In genomic region chr19:38796154-38796553, GRCh38 we compare ENCODE assay signal across 42 cellular contexts. TPM values are rescaled to one million over a fixed set of nuclear protein-coding genes. Genes with fewer than 3 reads are reported as not detected.
"Had no signal": no experiment of that assay in that cellular context is flagged by ENCODE, and none has a peak within 500 bp of the region (broad histone marks: within the 10 kb centered on the region; RNA-seq: fewer than 3 reads in every experiment).

No MANE protein-coding gene starts in this region.

- H3K27me3 Mint-ChIP-seq: activated naive CD4-positive, alpha-beta T cell treated with anti-CD3 and anti-CD28 coated beads, Interleukin-2, amount 50 U/mL, for 24 hours; activated naive CD8-positive, alpha-beta T cell; activated naive CD8-positive, alpha-beta T cell treated with anti-CD3 and anti-CD28 coated beads for 36 hours; activated naive CD8-positive, alpha-beta T cell treated with anti-CD3 and anti-CD28 coated beads, Interleukin-2, amount 50 U/mL, for 24 hours; activated T-cell treated with anti-CD3 and anti-CD28 coated beads, Interleukin-2, amount 50 U/mL, for 24 hours; activated T-helper 17 cell treated with anti-CD3 and anti-CD28 coated beads, Interleukin-2, amount 50 U/mL, for 72 hours; central memory CD8-positive, alpha-beta T cell had no signal

- H3K27me3 ChIP-seq: adrenal gland, ascending aorta, body of pancreas, brain microvascular endothelial cell, breast epithelium, cardiac muscle cell had no signal

- H3K4me1 ChIP-seq: adrenal gland, body of pancreas, breast epithelium had no signal

- H3K4me3 Mint-ChIP-seq: activated naive CD4-positive, alpha-beta T cell treated with anti-CD3 and anti-CD28 coated beads for 36 hours; activated naive CD4-positive, alpha-beta T cell treated with anti-CD3 and anti-CD28 coated beads, Interleukin-2, amount 10 ng/mL, durations not matched to agents 7 days and 5 days; activated naive CD4-positive, alpha-beta T cell treated with anti-CD3 and anti-CD28 coated beads, Interleukin-2, amount 50 U/mL, for 24 hours; activated naive CD8-positive, alpha-beta T cell; activated naive CD8-positive, alpha-beta T cell treated with anti-CD3 and anti-CD28 coated beads for 36 hours; activated naive CD8-positive, alpha-beta T cell treated with anti-CD3 and anti-CD28 coated beads, Interleukin-2, amount 10 ng/mL, durations not matched to agents 7 days and 5 days; activated naive CD8-positive, alpha-beta T cell treated with anti-CD3 and anti-CD28 coated beads, Interleukin-2, amount 50 U/mL, for 24 hours; activated T-cell treated with anti-CD3 and anti-CD28 coated beads, Interleukin-2, amount 50 U/mL, for 24 hours; activated T-cell treated with anti-CD3 and anti-CD28 coated beads, Interleukin-2, amount 50 U/mL, for 4 hours; activated T-cell treated with anti-CD3 and anti-CD28 coated beads, Interleukin-2, amount 50 U/mL, for 72 hours; activated T-helper 1 cell treated with anti-CD3 and anti-CD28 coated beads, Interleukin-12 subunit alpha, Interleukin-12 subunit beta, Interleukin-2, Interleukin-4 antibody, amounts not matched to agents 30 ng/mL and 10 ng/mL and 1 ng/mL, durations not matched to agents 14 hours and 24 hours and 36 hours; activated T-helper 17 cell treated with anti-CD3 and anti-CD28 coated beads, Interleukin-2, amount 50 U/mL, for 72 hours; brain; central memory CD8-positive, alpha-beta T cell had no signal

- FAIRE-seq: astrocyte, bronchial epithelial cell, colon had no signal

- H3K27ac ChIP-seq: adrenal gland, ascending aorta, body of pancreas, brain microvascular endothelial cell, breast epithelium, cardiac muscle cell had no signal

- ATAC-seq: activated naive CD4-positive, alpha-beta T cell treated with anti-CD3 and anti-CD28 coated beads, Interleukin-2, amount 50 U/mL, for 72 hours; activated naive CD8-positive, alpha-beta T cell treated with anti-CD3 and anti-CD28 coated beads, Interleukin-2, amount 50 U/mL, for 24 hours; activated T-cell treated with anti-CD3 and anti-CD28 coated beads, Interleukin-2, amount 50 U/mL, for 4 hours; activated T-cell treated with anti-CD3 and anti-CD28 coated beads, Interleukin-2, amount 50 U/mL, for 72 hours; activated T-helper 17 cell treated with anti-CD3 and anti-CD28 coated beads, Interleukin-2, amount 50 U/mL, for 72 hours; body of pancreas had no signal

- H3K27ac Mint-ChIP-seq: activated naive CD4-positive, alpha-beta T cell treated with anti-CD3 and anti-CD28 coated beads for 36 hours; activated naive CD4-positive, alpha-beta T cell treated with anti-CD3 and anti-CD28 coated beads, Interleukin-2, amount 10 ng/mL, durations not matched to agents 7 days and 5 days; activated naive CD4-positive, alpha-beta T cell treated with anti-CD3 and anti-CD28 coated beads, Interleukin-2, amount 50 U/mL, for 24 hours; activated naive CD4-positive, alpha-beta T cell treated with anti-CD3 and anti-CD28 coated beads, Interleukin-2, amount 50 U/mL, for 72 hours; activated naive CD8-positive, alpha-beta T cell; activated naive CD8-positive, alpha-beta T cell treated with anti-CD3 and anti-CD28 coated beads for 36 hours; activated naive CD8-positive, alpha-beta T cell treated with anti-CD3 and anti-CD28 coated beads, Interleukin-2, amount 10 ng/mL, durations not matched to agents 7 days and 5 days; activated naive CD8-positive, alpha-beta T cell treated with anti-CD3 and anti-CD28 coated beads, Interleukin-2, amount 50 U/mL, for 24 hours; activated T-cell treated with anti-CD3 and anti-CD28 coated beads, Interleukin-2, amount 50 U/mL, for 24 hours; activated T-cell treated with anti-CD3 and anti-CD28 coated beads, Interleukin-2, amount 50 U/mL, for 72 hours; activated T-helper 1 cell treated with anti-CD3 and anti-CD28 coated beads, Interleukin-12 subunit alpha, Interleukin-12 subunit beta, Interleukin-2, Interleukin-4 antibody, amounts not matched to agents 30 ng/mL and 10 ng/mL and 1 ng/mL, durations not matched to agents 14 hours and 24 hours and 36 hours; activated T-helper 17 cell treated with anti-CD3 and anti-CD28 coated beads, Interleukin-2, amount 50 U/mL, for 72 hours; activated T-helper 2 cell treated with anti-CD3 and anti-CD28 coated beads, Interferon-gamma antibody, Interleukin-2, Interleukin-4, amounts not matched to agents 10 μg/mL and 5 μg/mL and 100 μg/mL, durations not matched to agents 14 hours and 24 hours and 36 hours; brain had no signal

- H3K36me3 ChIP-seq: adrenal gland, ascending aorta, brain microvascular endothelial cell, breast epithelium, cardiac muscle cell had no signal

- H3K4me3 ChIP-seq: adrenal gland, ascending aorta, body of pancreas, breast epithelium, cardiac muscle cell had no signal

- H3K9me3 Mint-ChIP-seq: activated naive CD4-positive, alpha-beta T cell treated with anti-CD3 and anti-CD28 coated beads for 36 hours; activated naive CD4-positive, alpha-beta T cell treated with anti-CD3 and anti-CD28 coated beads, Interleukin-2, amount 10 ng/mL, durations not matched to agents 7 days and 5 days; activated naive CD4-positive, alpha-beta T cell treated with anti-CD3 and anti-CD28 coated beads, Interleukin-2, amount 50 U/mL, for 24 hours; activated naive CD8-positive, alpha-beta T cell treated with anti-CD3 and anti-CD28 coated beads for 36 hours; activated naive CD8-positive, alpha-beta T cell treated with anti-CD3 and anti-CD28 coated beads, Interleukin-2, amount 10 ng/mL, durations not matched to agents 7 days and 5 days; activated naive CD8-positive, alpha-beta T cell treated with anti-CD3 and anti-CD28 coated beads, Interleukin-2, amount 50 U/mL, for 24 hours; activated T-cell treated with anti-CD3 and anti-CD28 coated beads, Interleukin-2, amount 50 U/mL, for 24 hours; activated T-cell treated with anti-CD3 and anti-CD28 coated beads, Interleukin-2, amount 50 U/mL, for 4 hours; activated T-helper 1 cell treated with anti-CD3 and anti-CD28 coated beads, Interleukin-12 subunit alpha, Interleukin-12 subunit beta, Interleukin-2, Interleukin-4 antibody, amounts not matched to agents 30 ng/mL and 10 ng/mL and 1 ng/mL, durations not matched to agents 14 hours and 24 hours and 36 hours; activated T-helper 17 cell treated with anti-CD3 and anti-CD28 coated beads, Interleukin-2, amount 50 U/mL, for 72 hours; activated T-helper 2 cell treated with anti-CD3 and anti-CD28 coated beads, Interferon-gamma antibody, Interleukin-2, Interleukin-4, amounts not matched to agents 10 μg/mL and 5 μg/mL and 100 μg/mL, durations not matched to agents 14 hours and 24 hours and 36 hours; central memory CD8-positive, alpha-beta T cell had no signal

- H3K4me1 Mint-ChIP-seq: central memory CD8-positive, alpha-beta T cell had no signal

- H3K9me3 ChIP-seq: adrenal gland, ascending aorta, body of pancreas, breast epithelium had no signal

- DNase-seq: activated effector memory CD4-positive, alpha-beta T cell treated with anti-CD3 and anti-CD28 coated beads, Interleukin-2, amount 50 U/mL, for 16 hours; activated effector memory CD4-positive, alpha-beta T cell treated with Interleukin-2 at 50 U/mL for 16 hours; activated gamma-delta T cell treated with Interleukin-2 at 50 U/mL for 16 hours; activated naive CD4-positive, alpha-beta T cell; activated naive CD4-positive, alpha-beta T cell treated with anti-CD3 and anti-CD28 coated beads for 36 hours; activated naive CD4-positive, alpha-beta T cell treated with anti-CD3 and anti-CD28 coated beads, Interleukin-2, amount 10 ng/mL, durations not matched to agents 7 days and 5 days; activated naive CD4-positive, alpha-beta T cell treated with anti-CD3 and anti-CD28 coated beads, Interleukin-2, amount 50 U/mL, for 16 hours; activated naive CD4-positive, alpha-beta T cell treated with Interleukin-2 at 50 U/mL for 16 hours; activated naive CD8-positive, alpha-beta T cell treated with anti-CD3 and anti-CD28 coated beads for 36 hours; activated naive CD8-positive, alpha-beta T cell treated with anti-CD3 and anti-CD28 coated beads, Interleukin-2, amount 10 ng/mL, durations not matched to agents 7 days and 5 days; activated naive CD8-positive, alpha-beta T cell treated with anti-CD3 and anti-CD28 coated beads, Interleukin-2, amount 50 U/mL, for 24 hours; activated T-cell treated with anti-CD3 and anti-CD28 coated beads, Interleukin-2, amount 50 U/mL, for 24 hours; activated T-cell treated with anti-CD3 and anti-CD28 coated beads, Interleukin-2, amount 50 U/mL, for 4 hours; activated T-cell treated with anti-CD3 and anti-CD28 coated beads, Interleukin-2, amount 50 U/mL, for 48 hours; activated T-cell treated with anti-CD3 and anti-CD28 coated beads, Interleukin-2, amount 50 U/mL, for 72 hours; adrenal gland; amniotic stem cell; amygdala; anterior cingulate cortex; body of pancreas; brain microvascular endothelial cell; caudate nucleus; central memory CD4-positive, alpha-beta T cell; cerebellar nuclear complex had no signal

- H3K36me3 Mint-ChIP-seq: activated naive CD4-positive, alpha-beta T cell treated with anti-CD3 and anti-CD28 coated beads, Interleukin-2, amount 10 ng/mL, durations not matched to agents 7 days and 5 days; activated naive CD4-positive, alpha-beta T cell treated with anti-CD3 and anti-CD28 coated beads, Interleukin-2, amount 50 U/mL, for 24 hours; activated naive CD4-positive, alpha-beta T cell treated with anti-CD3 and anti-CD28 coated beads, Interleukin-2, amount 50 U/mL, for 72 hours; activated naive CD8-positive, alpha-beta T cell; activated naive CD8-positive, alpha-beta T cell treated with anti-CD3 and anti-CD28 coated beads for 36 hours; activated naive CD8-positive, alpha-beta T cell treated with anti-CD3 and anti-CD28 coated beads, Interleukin-2, amount 10 ng/mL, durations not matched to agents 7 days and 5 days; brain had no signal

RNA-seq across cellular contexts. Expression of gene LGALS7B, which starts 7.2 kb away (rescaled TPM):
- total RNA-seq: activated naive CD4-positive, alpha-beta T cell treated with anti-CD3 and anti-CD28 coated beads for 36 hours; activated naive CD4-positive, alpha-beta T cell treated with anti-CD3 and anti-CD28 coated beads, Interleukin-2, amount 50 U/mL, for 72 hours; activated naive CD8-positive, alpha-beta T cell treated with anti-CD3 and anti-CD28 coated beads for 36 hours; activated naive CD8-positive, alpha-beta T cell treated with anti-CD3 and anti-CD28 coated beads, Interleukin-2, amount 10 ng/mL, durations not matched to agents 7 days and 5 days; activated T-cell treated with anti-CD3 and anti-CD28 coated beads, Interleukin-2, amount 50 U/mL, for 4 hours; activated T-cell treated with anti-CD3 and anti-CD28 coated beads, Interleukin-2, amount 50 U/mL, for 72 hours; activated T-helper 1 cell treated with anti-CD3 and anti-CD28 coated beads, Interleukin-12 subunit alpha, Interleukin-12 subunit beta, Interleukin-2, Interleukin-4 antibody, amounts not matched to agents 30 ng/mL and 10 ng/mL and 1 ng/mL, durations not matched to agents 14 hours and 24 hours and 36 hours; activated T-helper 17 cell treated with anti-CD3 and anti-CD28 coated beads, Interleukin-2, amount 50 U/mL, for 72 hours; activated T-helper 2 cell treated with anti-CD3 and anti-CD28 coated beads, Interferon-gamma antibody, Interleukin-2, Interleukin-4, amounts not matched to agents 10 μg/mL and 5 μg/mL and 100 μg/mL, durations not matched to agents 14 hours and 24 hours and 36 hours; adrenal gland; aorta; ascending aorta; astrocyte; body of pancreas; cardiac muscle cell; cardiac septum; cerebellum; chondrocyte had no signal
- polyA plus RNA-seq: aorta, cardiac muscle cell had no signal

RNA-seq across cellular contexts. Expression of gene LGALS4, which starts 16.6 kb away (rescaled TPM):
- total RNA-seq: activated naive CD4-positive, alpha-beta T cell treated with anti-CD3 and anti-CD28 coated beads for 36 hours; ascending aorta; chondrocyte had no signal

RNA-seq across cellular contexts. Expression of gene LGALS7, which starts 22.8 kb away (rescaled TPM):
- total RNA-seq: activated naive CD4-positive, alpha-beta T cell treated with anti-CD3 and anti-CD28 coated beads for 36 hours; activated naive CD4-positive, alpha-beta T cell treated with anti-CD3 and anti-CD28 coated beads, Interleukin-2, amount 50 U/mL, for 72 hours; activated naive CD8-positive, alpha-beta T cell treated with anti-CD3 and anti-CD28 coated beads for 36 hours; activated naive CD8-positive, alpha-beta T cell treated with anti-CD3 and anti-CD28 coated beads, Interleukin-2, amount 10 ng/mL, durations not matched to agents 7 days and 5 days; activated T-cell treated with anti-CD3 and anti-CD28 coated beads, Interleukin-2, amount 50 U/mL, for 4 hours; activated T-cell treated with anti-CD3 and anti-CD28 coated beads, Interleukin-2, amount 50 U/mL, for 72 hours; activated T-helper 1 cell treated with anti-CD3 and anti-CD28 coated beads, Interleukin-12 subunit alpha, Interleukin-12 subunit beta, Interleukin-2, Interleukin-4 antibody, amounts not matched to agents 30 ng/mL and 10 ng/mL and 1 ng/mL, durations not matched to agents 14 hours and 24 hours and 36 hours; activated T-helper 17 cell treated with anti-CD3 and anti-CD28 coated beads, Interleukin-2, amount 50 U/mL, for 72 hours; activated T-helper 2 cell treated with anti-CD3 and anti-CD28 coated beads, Interferon-gamma antibody, Interleukin-2, Interleukin-4, amounts not matched to agents 10 μg/mL and 5 μg/mL and 100 μg/mL, durations not matched to agents 14 hours and 24 hours and 36 hours; adrenal gland; aorta; ascending aorta; astrocyte; body of pancreas; cardiac muscle cell; cardiac septum; cerebellum; chondrocyte had no signal
- polyA plus RNA-seq: adrenal gland, aorta, cardiac muscle cell had no signal

RNA-seq across cellular contexts. Expression of gene CAPN12, which starts 51.9 kb away (rescaled TPM):
- total RNA-seq: ascending aorta had no signal
